In genomic region chr7:116064179-116064578, GRCh38 we compare ENCODE assay signal across 21 cellular contexts. TPM values are rescaled to one million over a fixed set of nuclear protein-coding genes. Genes with fewer than 3 reads are reported as not detected.
DNase-seq lines count a peak whose midpoint lies in the region; ATAC-seq, FAIRE-seq and TF ChIP-seq lines count a peak whose summit lies in the region.
"Had no signal": no experiment of that assay in that cellular context is flagged by ENCODE, and none has a peak within 500 bp of the region (broad histone marks: within the 10 kb centered on the region; RNA-seq: fewer than 3 reads in every experiment).

No MANE protein-coding gene starts in this region.

- H3K9me3 Mint-ChIP-seq in WTC11 (peaks cover 5% of the 10 kb centered on the region), chondrocyte (ENCODE audit: low read depth) (peaks cover 7% of the 10 kb centered on the region)
- H3K9me3 Mint-ChIP-seq: CD4-positive, alpha-beta T cell; CD8-positive, alpha-beta T cell had no signal

- TF ChIP-seq CTCF in WTC11 (IDR thresholded peaks at IDR 0.05) (no peak), chondrocyte (IDR thresholded peaks at IDR 0.05) (no peak)

- POLR2A ChIA-PET in WTC11 (lab: Charles Lee): no interaction called here

- no peak for DNase-seq in WTC11 (ENCODE audit: low spot score)
- DNase-seq in frontal cortex (ENCODE audit: low spot score in 2 of 2): no peak
- no peak for DNase-seq in NCI-H446 treated with DMSO at 0.1 percent for 48 hours (lab: John Stamatoyannopoulos, UW)
- no peak for DNase-seq in cerebellar nuclear complex (lab: John Stamatoyannopoulos, UW)
- no peak for DNase-seq in chondrocyte (ENCODE audit: low spot score)
- DNase-seq: 8988T; AML-193; Caco-2; Calu3; CD4-positive, alpha-beta T cell; CD8-positive, alpha-beta T cell; DMS79 treated with DMSO at 0.1 percent for 48 hours; GDM1 had no signal

- ATAC-seq in WTC11 (no peak), HG02623 (IDR thresholded peaks at IDR 0.05; ENCODE audit: unreplicated experiment) (no peak)
- ATAC-seq: A549; CD8-positive, alpha-beta T cell; GM12878 had no signal

- H3K4me3 Mint-ChIP-seq in WTC11 (no peak overlapping the region), chondrocyte (ENCODE audit: unreplicated experiment) (no peak overlapping the region)
- H3K4me3 Mint-ChIP-seq: B cell; CD4-positive, alpha-beta T cell; CD8-positive, alpha-beta T cell had no signal

- H3K4me1 Mint-ChIP-seq in WTC11: no peaks in the 10 kb centered on the region
- H3K4me1 Mint-ChIP-seq in chondrocyte (ENCODE audit: low read depth): peaks cover 8% of the 10 kb centered on the region
- H3K4me1 Mint-ChIP-seq: B cell had no signal

- H3K27ac Mint-ChIP-seq in WTC11 (no peak overlapping the region), chondrocyte (ENCODE audit: unreplicated experiment) (no peak overlapping the region)
- H3K27ac Mint-ChIP-seq: B cell; CD4-positive, alpha-beta T cell; CD8-positive, alpha-beta T cell had no signal

- CTCF ChIA-PET in WTC11 (lab: Charles Lee): no interaction called here

- peak; percentile 50 for FAIRE-seq in G401.6 (lab: Jason Lieb, UNC)
- FAIRE-seq in frontal cortex (lab: Jason Lieb, UNC): peak; percentile 60
- FAIRE-seq: D721Med, GM12878, GM12892, GM18507 had no signal

- H3K36me3 Mint-ChIP-seq in WTC11 (no peaks in the 10 kb centered on the region), chondrocyte (ENCODE audit: low read depth) (no peaks in the 10 kb centered on the region)
- H3K36me3 Mint-ChIP-seq: CD8-positive, alpha-beta T cell had no signal

- no peaks in the 10 kb centered on the region for H3K27me3 Mint-ChIP-seq in WTC11 (ENCODE audit: low read depth)
- peaks cover 7% of the 10 kb centered on the region for H3K27me3 Mint-ChIP-seq in chondrocyte (ENCODE audit: low read depth)
- H3K27me3 Mint-ChIP-seq: B cell had no signal

TF ChIP-seq in WTC11, 78 proteins besides CTCF, POLR2A, EP300 and RAD21:
- TF ChIP-seq HMGA2 (CRISPR knock-in tag; IDR thresholded peaks at IDR 0.05) (peak; percentile 96), NR1H2 (CRISPR knock-in tag; IDR thresholded peaks at IDR 0.05) (no peak), SMAD4 (CRISPR knock-in tag; IDR thresholded peaks at IDR 0.05) (no peak), ZNF138 (CRISPR knock-in tag; conservative IDR thresholded peaks at IDR 0.05) (no peak), JUN (CRISPR knock-in tag; IDR thresholded peaks at IDR 0.05) (no peak), ETV6 (CRISPR knock-in tag; IDR thresholded peaks at IDR 0.05) (no peak)

RNA-seq across cellular contexts. Expression of gene TFEC, which starts 33.6 kb away (rescaled TPM):
- total RNA-seq in WTC11 (2021) (0.07 to 0.17 TPM in 2 of 3 replicates, not detected in the other), frontal cortex (0.82 TPM), chondrocyte (0.05 to 0.23 TPM (median 0.17 TPM) in 3 replicates)
- total RNA-seq: Calu3; CD4-positive, alpha-beta T cell; CD8-positive, alpha-beta T cell had no signal
